ENCODE assay signal across 18 cellular contexts in genomic region chr22:20636945-20637344, GRCh38.
DNase-seq lines count a peak whose midpoint lies in the region; ATAC-seq and TF ChIP-seq lines count a peak whose summit lies in the region.
"Had no signal": no experiment of that assay in that cellular context is flagged by ENCODE, and none has a peak within 500 bp of the region (broad histone marks: within the 10 kb centered on the region; RNA-seq: fewer than 3 reads in every experiment).

No MANE protein-coding gene starts in this region.

- no peaks in the 10 kb centered on the region for H3K9me2 ChIP-seq in Karpas-422 (replicated peaks; ENCODE audit: insufficient read depth, low read length)

- no peaks in the 10 kb centered on the region for H3K27me3 ChIP-seq in Karpas-422 (ENCODE audit: low read length)
- peaks cover 8% of the 10 kb centered on the region for H3K27me3 ChIP-seq in CD8-positive, alpha-beta memory T cell (ENCODE audit: insufficient read depth, low read length, poor library complexity, severe bottlenecking)
- H3K27me3 ChIP-seq: BLaER1 treated with 17β-estradiol and CSF1 and Interleukin-3, amounts not matched to agents 10 nM and 100 nM had no signal

- H3K79me2 ChIP-seq in Karpas-422 (ENCODE audit: low read length) = no peaks in the 10 kb centered on the region

- H4K20me1 ChIP-seq in Karpas-422 (ENCODE audit: insufficient read depth, low read depth, low read length) = no peaks in the 10 kb centered on the region
- H4K20me1 ChIP-seq: BLaER1 treated with 17β-estradiol and CSF1 and Interleukin-3, amounts not matched to agents 10 nM and 100 nM had no signal

- H3K4me2 ChIP-seq in Karpas-422 (ENCODE audit: low read depth, low read length, poor library complexity, severe bottlenecking) = peak overlapping the region; percentile 26
- H3K4me2 ChIP-seq: GM23338 had no signal

- H3K36me3 ChIP-seq in Karpas-422 (ENCODE audit: insufficient read depth, low read length) = no peaks in the 10 kb centered on the region
- H3K36me3 ChIP-seq in CD8-positive, alpha-beta memory T cell (ENCODE audit: insufficient read depth, low read length) = no peaks in the 10 kb centered on the region
- H3K36me3 ChIP-seq: BLaER1 treated with 17β-estradiol and CSF1 and Interleukin-3, amounts not matched to agents 10 nM and 100 nM; HAP-1 had no signal

- H3K27ac ChIP-seq in Karpas-422 (ENCODE audit: low read length) = no peak overlapping the region
- H3K27ac ChIP-seq in CD8-positive, alpha-beta memory T cell (ENCODE audit: low read depth, low read length) = no peak overlapping the region

- ATAC-seq in natural killer cell treated with Interleukin-12 subunit alpha and Interleukin-12 subunit beta and Interleukin-15 and Interleukin-18, amount 100 ng/mL, for 72 hours = no peak
- ATAC-seq in natural killer cell = no peak
- ATAC-seq: GM23338 had no signal

- H3K27ac Mint-ChIP-seq in natural killer cell treated with Interleukin-12 subunit alpha and Interleukin-12 subunit beta and Interleukin-15 and Interleukin-18, amount 100 ng/mL, for 72 hours = no peak overlapping the region
- H3K27ac Mint-ChIP-seq in natural killer cell = no peak overlapping the region
- no peak overlapping the region for H3K27ac Mint-ChIP-seq in CD8-positive, alpha-beta memory T cell
- H3K27ac Mint-ChIP-seq: B cell; CD14-positive monocyte; CD4-positive, alpha-beta T cell; GM23338; HFFc6 had no signal

- no peak for TF ChIP-seq CTCF in natural killer cell (IDR thresholded peaks at IDR 0.05)

- H2AFZ ChIP-seq in Karpas-422 (ENCODE audit: low read length) = no peak overlapping the region
- H2AFZ ChIP-seq: GM23338 had no signal

- no peak overlapping the region for H3K9ac ChIP-seq in Karpas-422 (ENCODE audit: low read length)
- H3K9ac ChIP-seq: BLaER1 treated with 17β-estradiol and CSF1 and Interleukin-3, amounts not matched to agents 10 nM and 100 nM had no signal

- POLR2A ChIA-PET in CD8-positive, alpha-beta memory T cell (lab: Charles Lee) = no interaction called here

- DNase-seq in natural killer cell treated with Interleukin-12 subunit alpha and Interleukin-12 subunit beta and Interleukin-15 and Interleukin-18, amount 100 ng/mL, for 72 hours (ENCODE audit: low spot score) = peak; percentile 8
- DNase-seq in natural killer cell (no peak), Karpas-422 (no peak), posterior vena cava (ENCODE audit: low spot score) (peak; percentile 30), AG20443 (ENCODE audit: low spot score) (no peak)
- no peak for DNase-seq in CD8-positive, alpha-beta memory T cell
- DNase-seq: Calu3; CD4-positive, alpha-beta T cell; COR-L47; DMS53; DMS79 treated with DMSO at 0.1 percent for 48 hours; GF-D8; HFFc6 had no signal

- no peaks in the 10 kb centered on the region for H3K9me3 Mint-ChIP-seq in natural killer cell treated with Interleukin-12 subunit alpha and Interleukin-12 subunit beta and Interleukin-15 and Interleukin-18, amount 100 ng/mL, for 72 hours
- no peaks in the 10 kb centered on the region for H3K9me3 Mint-ChIP-seq in natural killer cell
- peaks cover 0 to 4% (median 0%) of the 10 kb centered on the region in 5 donors for H3K9me3 Mint-ChIP-seq in CD8-positive, alpha-beta memory T cell
- H3K9me3 Mint-ChIP-seq: CD4-positive, alpha-beta T cell had no signal

- no peak overlapping the region for H3K4me3 Mint-ChIP-seq in natural killer cell treated with Interleukin-12 subunit alpha and Interleukin-12 subunit beta and Interleukin-15 and Interleukin-18, amount 100 ng/mL, for 72 hours
- no peak overlapping the region for H3K4me3 Mint-ChIP-seq in natural killer cell
- H3K4me3 Mint-ChIP-seq in CD8-positive, alpha-beta memory T cell = no peak overlapping the region
- H3K4me3 Mint-ChIP-seq: B cell; CD14-positive monocyte; CD4-positive, alpha-beta T cell; GM23338; HFFc6 had no signal

- intact Hi-C loops in natural killer cell (cut with micrococcal nuclease) = no loop called here
- intact Hi-C loops in posterior vena cava (cut with DNase I) = no loop called here

- H3K4me3 ChIP-seq in Karpas-422 (ENCODE audit: low read length) = no peak overlapping the region
- H3K4me3 ChIP-seq in CD8-positive, alpha-beta memory T cell (ENCODE audit: low read length) = no peak overlapping the region
- H3K4me3 ChIP-seq: BLaER1 treated with 17β-estradiol and CSF1 and Interleukin-3, amounts not matched to agents 10 nM and 100 nM; GM23338; HAP-1 had no signal

- peaks cover 0 to 3% of the 10 kb centered on the region in 2 donors for H3K4me1 Mint-ChIP-seq in natural killer cell treated with Interleukin-12 subunit alpha and Interleukin-12 subunit beta and Interleukin-15 and Interleukin-18, amount 100 ng/mL, for 72 hours (ENCODE audit: low read depth in 2 of 2)
- peaks cover 4 to 6% of the 10 kb centered on the region in 2 donors for H3K4me1 Mint-ChIP-seq in natural killer cell
- H3K4me1 Mint-ChIP-seq in CD8-positive, alpha-beta memory T cell = no peaks in the 10 kb centered on the region
- H3K4me1 Mint-ChIP-seq: B cell, CD14-positive monocyte had no signal

- peaks cover 0 to 6% of the 10 kb centered on the region in 2 donors for H3K27me3 Mint-ChIP-seq in natural killer cell treated with Interleukin-12 subunit alpha and Interleukin-12 subunit beta and Interleukin-15 and Interleukin-18, amount 100 ng/mL, for 72 hours
- H3K27me3 Mint-ChIP-seq in natural killer cell (ENCODE audit: low read depth in 2 of 2) = peaks cover 0 to 11% of the 10 kb centered on the region in 2 donors
- peaks cover 0 to 16% of the 10 kb centered on the region in 2 donors for H3K27me3 Mint-ChIP-seq in CD8-positive, alpha-beta memory T cell

- H3K36me3 Mint-ChIP-seq in natural killer cell treated with Interleukin-12 subunit alpha and Interleukin-12 subunit beta and Interleukin-15 and Interleukin-18, amount 100 ng/mL, for 72 hours = no peaks in the 10 kb centered on the region
- H3K36me3 Mint-ChIP-seq in natural killer cell = no peaks in the 10 kb centered on the region
- H3K36me3 Mint-ChIP-seq in CD8-positive, alpha-beta memory T cell = no peaks in the 10 kb centered on the region
- H3K36me3 Mint-ChIP-seq: CD14-positive monocyte had no signal

- H3K4me1 ChIP-seq in Karpas-422 (ENCODE audit: low read length) = peaks cover 10% of the 10 kb centered on the region
- no peaks in the 10 kb centered on the region for H3K4me1 ChIP-seq in CD8-positive, alpha-beta memory T cell (ENCODE audit: insufficient read depth, low read length)
- H3K4me1 ChIP-seq: HAP-1 had no signal

- CTCF ChIA-PET in CD8-positive, alpha-beta memory T cell (lab: Charles Lee) = no interaction called here

- H3K9me3 ChIP-seq in Karpas-422 (ENCODE audit: low read length) = peaks cover 4% of the 10 kb centered on the region; the same call in 1 of the 2 replicates
- no peaks in the 10 kb centered on the region for H3K9me3 ChIP-seq in CD8-positive, alpha-beta memory T cell (ENCODE audit: low read length)
- H3K9me3 ChIP-seq: HAP-1 had no signal

Comparison
In these comparisons a context has a peak if more than half of its experiments do, and no peak if none do; other contexts are left out.
1. DNase-seq: peak in natural killer cell treated with Interleukin-12 subunit alpha and Interleukin-12 subunit beta and Interleukin-15 and Interleukin-18, amount 100 ng/mL, for 72 hours (single experiment) and posterior vena cava (single experiment); none in natural killer cell (single experiment), Karpas-422 (single experiment), CD8-positive, alpha-beta memory T cell (0 of 5) and AG20443 (single experiment).